ENCODE assay signal across 8 cellular contexts in the genomic region with DNA sequence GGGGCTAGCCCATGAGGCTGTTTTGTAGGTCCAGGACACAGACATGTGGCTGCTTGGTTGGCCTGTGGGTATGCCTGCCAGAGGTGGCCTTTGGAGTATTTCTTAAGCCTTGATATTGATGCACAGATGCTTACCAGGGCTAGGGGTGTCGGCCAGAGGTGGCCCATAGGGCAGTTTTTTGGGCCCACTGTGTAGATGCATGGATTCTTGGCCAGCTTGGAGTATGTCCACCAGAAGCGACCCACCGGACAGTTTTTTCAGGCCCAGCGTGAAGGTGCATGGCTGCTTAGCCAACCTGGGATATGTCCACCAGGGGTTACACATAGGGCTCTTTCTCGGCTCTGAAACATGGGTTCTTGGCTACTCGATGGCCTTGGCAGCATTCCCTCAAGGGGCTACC.
"Had no signal": no experiment of that assay in that cellular context is flagged by ENCODE, and none has a peak within 500 bp of the region (broad histone marks: within the 10 kb centered on the region; RNA-seq: fewer than 3 reads in every experiment).

No MANE protein-coding gene starts in this region.

- H3K27ac ChIP-seq: GM23248, HL-60 had no signal

- H3K9me3 ChIP-seq: HAP-1 had no signal

- FAIRE-seq: HepG2 had no signal

- DNase-seq: GM23248, GOT3, H7, HFFc6 had no signal

- ATAC-seq: HCT116, HepG2 had no signal

- H3K4me1 ChIP-seq: HAP-1 had no signal

- H3K9ac ChIP-seq: GM23248 had no signal

- H3K36me3 ChIP-seq: HAP-1 had no signal

- H3K4me3 ChIP-seq: GM23248, HAP-1 had no signal
